In genomic region chr5:136046231-136046630, GRCh38 we compare ENCODE assay signal across 30 cellular contexts. TPM values are rescaled to one million over a fixed set of nuclear protein-coding genes. Genes with fewer than 3 reads are reported as not detected.
A peak's percentile ranks its signal among the peaks of the same experiment; 100 is the strongest.
DNase-seq lines count a peak whose midpoint lies in the region; ATAC-seq, FAIRE-seq and TF ChIP-seq lines count a peak whose summit lies in the region.
"Had no signal": no experiment of that assay in that cellular context is flagged by ENCODE, and none has a peak within 500 bp of the region (broad histone marks: within the 10 kb centered on the region; RNA-seq: fewer than 3 reads in every experiment).

No MANE protein-coding gene starts in this region.

- FAIRE-seq in D721Med (lab: Jason Lieb, UNC): no peak
- FAIRE-seq: G401.6, GM12891, GM19239, HepG2 had no signal

- H3K9me3 ChIP-seq in right cardiac atrium (ENCODE audit: control insufficient read depth, low read length) (no peaks in the 10 kb centered on the region), endodermal cell (ENCODE audit: control insufficient read depth, low read length) (no peaks in the 10 kb centered on the region), sigmoid colon (no peaks in the 10 kb centered on the region), mucosa of descending colon (no peaks in the 10 kb centered on the region), psoas muscle (no peaks in the 10 kb centered on the region)
- H3K9me3 ChIP-seq: SK-N-SH had no signal

- no peak for ATAC-seq in right cardiac atrium
- no peak for ATAC-seq in mucosa of descending colon
- no peak for ATAC-seq in psoas muscle
- no peak for ATAC-seq in GM18505 (IDR thresholded peaks at IDR 0.05; ENCODE audit: unreplicated experiment)
- ATAC-seq: HCT116, HepG2, Panc1 had no signal

- DNase-seq in cardiac septum (ENCODE audit: low spot score) (peak; percentile 65), right cardiac atrium (no peak), endodermal cell (peak; percentile 21), sigmoid colon (peak; percentile 61), mucosa of descending colon (no peak), psoas muscle (no peak), D721Med (ENCODE audit: insufficient read length, low spot score) (no peak)
- DNase-seq: 8988T; AML-193; C1 segment of cervical spinal cord; CD4-positive, alpha-beta memory T cell; COR-L47; Karpas-422; NCI-H1092; NCI-H1417 treated with DMSO at 0.1 percent for 48 hours; NCI-H1694 treated with DMSO at 0.1 percent for 48 hours; NCI-H2081; NCI-H2171; NCI-H226; NCI-H510A; NCI-H69; SK-N-SH had no signal

- TF ChIP-seq EP300 in sigmoid colon (IDR thresholded peaks at IDR 0.05): no peak

- no peak overlapping the region for H3K9ac ChIP-seq in endodermal cell (ENCODE audit: extremely low read depth, low read length, poor library complexity, severe bottlenecking)
- H3K9ac ChIP-seq: SK-N-SH had no signal

- H3K27ac ChIP-seq in right cardiac atrium (ENCODE audit: low read length): no peak overlapping the region
- no peak overlapping the region for H3K27ac ChIP-seq in endodermal cell (ENCODE audit: low read depth, low read length)
- no peak overlapping the region for H3K27ac ChIP-seq in sigmoid colon
- no peak overlapping the region for H3K27ac ChIP-seq in psoas muscle

- H3K4me1 ChIP-seq in right cardiac atrium (ENCODE audit: control insufficient read depth, insufficient read depth, low read length) (peaks cover 4% of the 10 kb centered on the region), endodermal cell (ENCODE audit: control insufficient read depth, insufficient read depth, low read length) (no peaks in the 10 kb centered on the region), sigmoid colon (peaks cover 0 to 7% (median under 1%) of the 10 kb centered on the region in 4 donors), mucosa of descending colon (ENCODE audit: low read depth) (peaks cover 11% of the 10 kb centered on the region), psoas muscle (peaks cover 4% of the 10 kb centered on the region)

- H3K4me3 ChIP-seq in right cardiac atrium (ENCODE audit: low read length) (no peak overlapping the region), endodermal cell (ENCODE audit: low read length) (no peak overlapping the region), sigmoid colon (no peak overlapping the region), mucosa of descending colon (no peak overlapping the region), psoas muscle (no peak overlapping the region)

- H3K27ac Mint-ChIP-seq in endodermal cell: no peak overlapping the region
- H3K27ac Mint-ChIP-seq: CD4-positive, alpha-beta memory T cell had no signal

- intact Hi-C loops in cardiac septum (cut with DNase I): no loop called here
- intact Hi-C loops in right cardiac atrium (cut with DNase I): no loop called here
- intact Hi-C loops in sigmoid colon (cut with DNase I): no loop called here
- intact Hi-C loops in mucosa of descending colon (cut with DNase I, micrococcal nuclease): no loop called here
- intact Hi-C loops in psoas muscle (cut with DNase I): no loop called here

- H3K27me3 ChIP-seq in right cardiac atrium (ENCODE audit: control insufficient read depth, insufficient read depth): no peaks in the 10 kb centered on the region
- no peaks in the 10 kb centered on the region for H3K27me3 ChIP-seq in endodermal cell (ENCODE audit: control insufficient read depth, insufficient read depth, low read length, poor library complexity, severe bottlenecking)
- no peaks in the 10 kb centered on the region for H3K27me3 ChIP-seq in sigmoid colon
- H3K27me3 ChIP-seq in psoas muscle (ENCODE audit: insufficient read depth in 3 of 3, low read length in 2 of 3): no peaks in the 10 kb centered on the region

- H3K36me3 Mint-ChIP-seq in endodermal cell (ENCODE audit: low read depth): no peaks in the 10 kb centered on the region
- H3K36me3 Mint-ChIP-seq: CD4-positive, alpha-beta memory T cell had no signal

- peaks cover 2% of the 10 kb centered on the region for H3K4me1 Mint-ChIP-seq in endodermal cell

- WGBS in right cardiac atrium: 82% methylated on average over 12 of the region's 12 CpGs
- 84 to 94% methylated on average over 10 to 12 of the region's 12 CpGs for WGBS in endodermal cell (ENCODE audit: insufficient coverage in 1 of 2, insufficient read length in 1 of 2), 2 experiments
- 86 to 91% methylated on average over 12 of the region's 12 CpGs for WGBS in sigmoid colon, 2 donors
- WGBS in psoas muscle, 3 donors: 88 to 96% (median 92%) methylated on average over 12 of the region's 12 CpGs

- TF ChIP-seq CTCF in endodermal cell (conservative IDR thresholded peaks at IDR 0.05) (no peak), sigmoid colon (IDR thresholded peaks at IDR 0.05) (no peak), mucosa of descending colon (IDR thresholded peaks at IDR 0.05) (no peak), psoas muscle (IDR thresholded peaks at IDR 0.05) (no peak), D721Med (IDR thresholded peaks at IDR 0.05; ENCODE audit: insufficient read depth, missing control alignments) (no peak)

- peaks cover 7% of the 10 kb centered on the region for H3K27me3 Mint-ChIP-seq in endodermal cell (ENCODE audit: insufficient read depth)
- H3K27me3 Mint-ChIP-seq: CD4-positive, alpha-beta memory T cell had no signal

- H3K36me3 ChIP-seq in endodermal cell (ENCODE audit: control insufficient read depth, insufficient read depth, low read length) (no peaks in the 10 kb centered on the region), sigmoid colon (peaks cover 0 to 46% (median 27%) of the 10 kb centered on the region in 4 donors), mucosa of descending colon (ENCODE audit: low read depth) (no peaks in the 10 kb centered on the region), psoas muscle (ENCODE audit: insufficient read depth in 1 of 2, low read depth in 1 of 2) (peaks cover 0 to 6% of the 10 kb centered on the region in 2 donors)

- TF ChIP-seq POLR2A in sigmoid colon (IDR thresholded peaks at IDR 0.05) (no peak), GM18505 (IDR thresholded peaks at IDR 0.05; ENCODE audit: borderline replicate concordance, extremely low read depth, insufficient read depth, insufficient read length) (no peak)

- no peak overlapping the region for H3K4me3 Mint-ChIP-seq in endodermal cell
- H3K4me3 Mint-ChIP-seq: CD4-positive, alpha-beta memory T cell had no signal

- H3K9me3 Mint-ChIP-seq in endodermal cell: no peaks in the 10 kb centered on the region

RNA-seq across cellular contexts. Expression of gene TGFBI, which starts 17.4 kb away (rescaled TPM):
- total RNA-seq in cardiac septum (46.9 TPM), right cardiac atrium (10 to 100 TPM; 41.6 to 60.4 (median 51.2) TPM), endodermal cell (1 to 10 TPM; 2.8 to 4.9 TPM), sigmoid colon (100 to 1,000 TPM in 2 of 4 donors, 10 to 100 TPM in 2; 49.2 to 178 (median 91.6) TPM), mucosa of descending colon (10 to 100 TPM; 26.8 to 77.1 (median 47.0) TPM), psoas muscle (10 to 100 TPM; 24.4 to 35.9 (median 30.3) TPM)
- polyA plus RNA-seq in right cardiac atrium (44.1 TPM), sigmoid colon (100 to 1,000 TPM in 1 of 3 donors, 10 to 100 TPM in 2; 48.6 to 106 (median 65.3) TPM), psoas muscle (10 to 100 TPM; 18.8 to 28.3 (median 20.9) TPM)
- 40.8 TPM for polyA plus RNA-seq in endodermal cell (2013, experiment 1 of 2)
- 59.6 TPM for polyA plus RNA-seq in endodermal cell (2013, experiment 2 of 2)
- total RNA-seq: OCI-LY7 had no signal

Comparison
In these comparisons a context has a peak if more than half of its experiments do, and no peak if none do; other contexts are left out.
1. DNase-seq: peak in cardiac septum (single experiment), endodermal cell (single experiment) and sigmoid colon (single experiment); none in right cardiac atrium (0 of 3), mucosa of descending colon (0 of 3), psoas muscle (0 of 2) and D721Med (single experiment).